In genomic region chr18:11052800-11053199, GRCh38 we compare ENCODE assay signal across 1 cellular context.
TF ChIP-seq lines count a peak whose summit lies in the region.

No MANE protein-coding gene starts in this region.

TF ChIP-seq in GM12878, 131 proteins besides CTCF, POLR2A, EP300 and RAD21 (continued from another document and continues in another):
- TF ChIP-seq ZBTB40 (IDR thresholded peaks at IDR 0.05; ENCODE audit: borderline replicate concordance), result no peak
- peak; percentile 28 to 55; a peak in 2 of 4 replicates for TF ChIP-seq IKZF2 (IDR thresholded peaks at IDR 0.05)
- TF ChIP-seq IRF4 (IDR thresholded peaks at IDR 0.05; ENCODE audit: low read depth, low read length), result peak; percentile 76; the same call in 1 of the 2 replicates
- TF ChIP-seq MYC (IDR thresholded peaks at IDR 0.05; ENCODE audit: insufficient read depth, insufficient read length, insufficient replicate concordance, low read length, severe bottlenecking), result no peak
- peak; percentile 67 for TF ChIP-seq JUNB (IDR thresholded peaks at IDR 0.05)
- TF ChIP-seq, protein P1, sequence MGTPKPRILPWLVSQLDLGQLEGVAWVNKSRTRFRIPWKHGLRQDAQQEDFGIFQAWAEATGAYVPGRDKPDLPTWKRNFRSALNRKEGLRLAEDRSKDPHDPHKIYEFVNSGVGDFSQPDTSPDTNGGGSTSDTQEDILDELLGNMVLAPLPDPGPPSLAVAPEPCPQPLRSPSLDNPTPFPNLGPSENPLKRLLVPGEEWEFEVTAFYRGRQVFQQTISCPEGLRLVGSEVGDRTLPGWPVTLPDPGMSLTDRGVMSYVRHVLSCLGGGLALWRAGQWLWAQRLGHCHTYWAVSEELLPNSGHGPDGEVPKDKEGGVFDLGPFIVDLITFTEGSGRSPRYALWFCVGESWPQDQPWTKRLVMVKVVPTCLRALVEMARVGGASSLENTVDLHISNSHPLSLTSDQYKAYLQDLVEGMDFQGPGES (IDR thresholded peaks at IDR 0.05), result no peak
- TF ChIP-seq SREBF2 (IDR thresholded peaks at IDR 0.05; ENCODE audit: low read length), result no peak
- no peak for TF ChIP-seq NR2F1 (conservative IDR thresholded peaks at IDR 0.05)
- TF ChIP-seq E4F1 (IDR thresholded peaks at IDR 0.05; ENCODE audit: borderline replicate concordance, partially characterized antibody), result no peak
- TF ChIP-seq NBN (IDR thresholded peaks at IDR 0.05), result no peak
- no peak for TF ChIP-seq NKRF (conservative IDR thresholded peaks at IDR 0.05)
- no peak for TF ChIP-seq CEBPZ (IDR thresholded peaks at IDR 0.05; ENCODE audit: low read depth, low read length)
- no peak for TF ChIP-seq ZSCAN29 (IDR thresholded peaks at IDR 0.05)
- TF ChIP-seq CHD2 (IDR thresholded peaks at IDR 0.05; ENCODE audit: borderline replicate concordance, low read depth, low read length), result no peak
- TF ChIP-seq ZNF217 (IDR thresholded peaks at IDR 0.05), result no peak
- TF ChIP-seq CUX1 (IDR thresholded peaks at IDR 0.05; ENCODE audit: insufficient replicate concordance, low read depth, low read length), result peak; percentile 59
- no peak for TF ChIP-seq PKNOX1 (IDR thresholded peaks at IDR 0.05)
- no peak for TF ChIP-seq MEF2B (IDR thresholded peaks at IDR 0.05; ENCODE audit: partially characterized antibody, poor library complexity, severe bottlenecking)
- TF ChIP-seq PAX8 (IDR thresholded peaks at IDR 0.05), result no peak
- no peak for TF ChIP-seq CEBPB (IDR thresholded peaks at IDR 0.05; ENCODE audit: borderline replicate concordance in 1 of 2, low read depth in 2 of 2, low read length in 2 of 2)
- TF ChIP-seq CBX5 (IDR thresholded peaks at IDR 0.05; ENCODE audit: low read depth), result no peak
- TF ChIP-seq EED (IDR thresholded peaks at IDR 0.05; ENCODE audit: low read depth), result no peak; the same call in 1 of the 2 replicates
- TF ChIP-seq, protein P2, sequence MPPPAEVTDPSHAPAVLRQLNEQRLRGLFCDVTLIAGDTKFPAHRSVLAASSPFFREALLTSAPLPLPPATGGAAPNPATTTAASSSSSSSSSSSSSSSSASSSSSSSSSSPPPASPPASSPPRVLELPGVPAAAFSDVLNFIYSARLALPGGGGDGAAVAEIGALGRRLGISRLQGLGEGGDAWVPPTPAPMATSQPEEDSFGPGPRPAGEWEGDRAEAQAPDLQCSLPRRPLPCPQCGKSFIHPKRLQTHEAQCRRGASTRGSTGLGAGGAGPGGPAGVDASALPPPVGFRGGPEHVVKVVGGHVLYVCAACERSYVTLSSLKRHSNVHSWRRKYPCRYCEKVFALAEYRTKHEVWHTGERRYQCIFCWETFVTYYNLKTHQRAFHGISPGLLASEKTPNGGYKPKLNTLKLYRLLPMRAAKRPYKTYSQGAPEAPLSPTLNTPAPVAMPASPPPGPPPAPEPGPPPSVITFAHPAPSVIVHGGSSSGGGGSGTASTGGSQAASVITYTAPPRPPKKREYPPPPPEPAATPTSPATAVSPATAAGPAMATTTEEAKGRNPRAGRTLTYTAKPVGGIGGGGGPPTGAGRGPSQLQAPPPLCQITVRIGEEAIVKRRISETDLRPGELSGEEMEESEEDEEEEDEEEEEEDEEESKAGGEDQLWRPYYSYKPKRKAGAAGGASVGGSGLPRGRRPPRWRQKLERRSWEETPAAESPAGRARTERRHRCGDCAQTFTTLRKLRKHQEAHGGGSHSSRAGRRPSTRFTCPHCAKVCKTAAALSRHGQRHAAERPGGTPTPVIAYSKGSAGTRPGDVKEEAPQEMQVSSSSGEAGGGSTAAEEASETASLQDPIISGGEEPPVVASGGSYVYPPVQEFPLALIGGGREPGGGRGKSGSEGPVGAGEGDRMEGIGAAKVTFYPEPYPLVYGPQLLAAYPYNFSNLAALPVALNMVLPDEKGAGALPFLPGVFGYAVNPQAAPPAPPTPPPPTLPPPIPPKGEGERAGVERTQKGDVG (CRISPR knock-in tag; IDR thresholded peaks at IDR 0.05), result no peak
- TF ChIP-seq TARDBP (IDR thresholded peaks at IDR 0.05; ENCODE audit: borderline replicate concordance), result no peak
- no peak for TF ChIP-seq SIX5 (IDR thresholded peaks at IDR 0.05; ENCODE audit: low read depth, low read length, severe bottlenecking)
- TF ChIP-seq SMARCA5 (IDR thresholded peaks at IDR 0.05), result no peak
- TF ChIP-seq WRNIP1 (IDR thresholded peaks at IDR 0.05; ENCODE audit: borderline replicate concordance, low read depth, low read length), result no peak
- TF ChIP-seq GATAD2B (conservative IDR thresholded peaks at IDR 0.05; ENCODE audit: low read depth), result no peak
- TF ChIP-seq RELB (IDR thresholded peaks at IDR 0.05; ENCODE audit: low read depth), result 0 out of 2 replicates have a peak, but pooled peaks have one; percentile 54
